ENCODE assay signal across 25 cellular contexts in the genomic region with DNA sequence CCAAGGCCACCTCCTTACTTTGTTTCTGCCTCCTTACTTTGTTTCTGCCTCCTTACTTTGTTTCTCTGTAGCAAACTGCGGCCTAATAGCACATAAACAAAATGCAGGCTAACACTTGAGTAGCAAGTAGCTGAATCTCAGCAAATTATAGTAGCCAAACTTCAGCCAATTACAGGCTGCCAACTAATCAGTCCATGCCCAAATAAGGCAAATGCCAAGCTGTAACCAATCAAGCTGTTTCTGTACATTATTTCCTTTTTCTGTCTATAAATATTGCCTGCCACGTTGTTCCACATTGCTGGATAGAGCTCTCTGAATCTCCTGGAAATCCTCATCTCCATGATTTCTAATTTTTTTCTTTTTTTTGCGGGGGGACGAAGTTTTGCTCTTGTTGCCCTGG. TPM values are rescaled to one million over a fixed set of nuclear protein-coding genes. Genes with fewer than 3 reads are reported as not detected.
"Had no signal": no experiment of that assay in that cellular context is flagged by ENCODE, and none has a peak within 500 bp of the region (broad histone marks: within the 10 kb centered on the region; RNA-seq: fewer than 3 reads in every experiment).

No MANE protein-coding gene starts in this region.

- FAIRE-seq: RCC 7860 had no signal

- DNase-seq: Karpas-422, KG1, MG63, NCI-H1092, NCI-H1105 treated with DMSO at 0.1 percent for 48 hours, NCI-H1417 treated with DMSO at 0.1 percent for 48 hours, NCI-H146, NCI-H1694 treated with DMSO at 0.1 percent for 48 hours, NCI-H1930, NCI-H2081, NCI-H2107, NCI-H226, NCI-H446, NCI-H510A, NCI-H524 treated with DMSO at 0.1 percent for 48 hours, NCI-H69, NCI-H774, RPMI8226, SHP77, SK-N-SH, SW 1271, T-cell had no signal

- H3K9me3 ChIP-seq: MG63, SK-N-SH had no signal

- ATAC-seq: T-cell had no signal

- H3K9ac ChIP-seq: SK-N-SH had no signal

- H3K36me3 ChIP-seq: MG63 had no signal

- H3K4me2 ChIP-seq: SK-N-SH had no signal

- H3K4me3 ChIP-seq: MG63 had no signal

- H3K27me3 ChIP-seq: MG63 had no signal

RNA-seq across cellular contexts. Expression of gene FRZB, which starts 28.7 kb away (rescaled TPM):
- total RNA-seq: HT1080, SK-MEL-5 had no signal
